Comparison of ENCODE assay signal across 9 cellular contexts in genomic region chrX:71181558-71181909, GRCh38. TPM values are rescaled to one million over a fixed set of nuclear protein-coding genes. Genes with fewer than 3 reads are reported as not detected.
DNase-seq lines count a peak whose midpoint lies in the region; ATAC-seq and TF ChIP-seq lines count a peak whose summit lies in the region.
"Had no signal": no experiment of that assay in that cellular context is flagged by ENCODE, and none has a peak within 500 bp of the region (broad histone marks: within the 10 kb centered on the region; RNA-seq: fewer than 3 reads in every experiment).

No MANE protein-coding gene starts in this region.

- peak; percentile 31 for ATAC-seq in GM19467 (IDR thresholded peaks at IDR 0.05; ENCODE audit: unreplicated experiment)
- peak; percentile 60 for ATAC-seq in activated CD8-positive, alpha-beta T cell treated with anti-CD3 and anti-CD28 coated beads, Interleukin-2, amount 10 ng/mL, durations not matched to agents 7 days and 5 days

- intact Hi-C loops in CD14-positive monocyte (cut with micrococcal nuclease) (loop anchor here (5.0 to 10.0 kb wide), 3 partner anchors 64 to 1047 kb away; partner anchors contain the start of genes FOXO4 (in 1 of the 2), IGBP1 (in 1 of the 2) and MED12 (in 1 of the 2)), ovary (cut with DNase I) (loop anchor here in 1 of 4 donors (10.0 kb wide), 1 partner anchor 73 kb away; the partner anchor contains the start of gene ZMYM3), vagina (cut with DNase I) (no loop called here)

- POLR2A ChIA-PET in activated CD8-positive, alpha-beta T cell treated with anti-CD3 and anti-CD28 coated beads, Interleukin-2, amount 10 ng/mL, durations not matched to agents 7 days and 5 days (lab: Charles Lee) = interaction anchor here (1.0 to 4.2 kb wide), 11 partner anchors 8 to 185 kb away, joined by 3 to 33 read pairs (median 6); partner anchors contain the start of genes IL2RG, MED12, NONO and SNX12

- H3K9me3 ChIP-seq in ovary (no peaks in the 10 kb centered on the region), vagina (no peaks in the 10 kb centered on the region)

- CTCF ChIA-PET in activated CD8-positive, alpha-beta T cell treated with anti-CD3 and anti-CD28 coated beads, Interleukin-2, amount 10 ng/mL, durations not matched to agents 7 days and 5 days (lab: Charles Lee) = interaction anchor here (1.7 to 4.4 kb wide), 4 partner anchors 16 to 211 kb away, joined by 10 to 34 read pairs (median 16); partner anchors contain the start of gene NONO

- no peak for TF ChIP-seq EP300 in ovary (IDR thresholded peaks at IDR 0.05)

- H3K9me3 Mint-ChIP-seq in CD14-positive monocyte = peaks cover 0 to 3% (median 0%) of the 10 kb centered on the region in 7 donors
- no peaks in the 10 kb centered on the region for H3K9me3 Mint-ChIP-seq in activated CD8-positive, alpha-beta T cell treated with anti-CD3 and anti-CD28 coated beads, Interleukin-2, amount 10 ng/mL, durations not matched to agents 7 days and 5 days (ENCODE audit: insufficient read depth)

- H3K36me3 ChIP-seq in ovary (no peaks in the 10 kb centered on the region), vagina (no peaks in the 10 kb centered on the region)

- H3K36me3 Mint-ChIP-seq in CD14-positive monocyte = peaks cover 18 to 27% of the 10 kb centered on the region in 2 donors
- peaks cover 27% of the 10 kb centered on the region for H3K36me3 Mint-ChIP-seq in activated CD8-positive, alpha-beta T cell treated with anti-CD3 and anti-CD28 coated beads, Interleukin-2, amount 10 ng/mL, durations not matched to agents 7 days and 5 days (ENCODE audit: low read depth)

- peak overlapping the region; percentile 94 to 99 (median 98) for H3K27ac Mint-ChIP-seq in CD14-positive monocyte
- peak overlapping the region; percentile 99 for H3K27ac Mint-ChIP-seq in activated CD8-positive, alpha-beta T cell treated with anti-CD3 and anti-CD28 coated beads, Interleukin-2, amount 10 ng/mL, durations not matched to agents 7 days and 5 days

- TF ChIP-seq POLR2A in ovary (IDR thresholded peaks at IDR 0.05) (no peak), vagina (IDR thresholded peaks at IDR 0.05) (no peak)

- WGBS in ovary, 3 donors = 44 to 52% (median 47%) methylated on average over 10 of the region's 10 CpGs

- TF ChIP-seq CTCF in CD14-positive monocyte (IDR thresholded peaks at IDR 0.05) (no peak), epithelial cell of proximal tubule (conservative IDR thresholded peaks at IDR 0.05; ENCODE audit: low read depth, low read length) (no peak), ovary (IDR thresholded peaks at IDR 0.05) (no peak), vagina (IDR thresholded peaks at IDR 0.05) (no peak)

- peaks cover 2% of the 10 kb centered on the region for H3K4me1 ChIP-seq in ovary (ENCODE audit: insufficient read depth)
- H3K4me1 ChIP-seq in vagina = no peaks in the 10 kb centered on the region

- H3K27me3 Mint-ChIP-seq in CD14-positive monocyte (ENCODE audit: low read depth in 3 of 3) = peaks cover 0 to 9% (median 2%) of the 10 kb centered on the region in 3 donors
- no peaks in the 10 kb centered on the region for H3K27me3 Mint-ChIP-seq in activated CD8-positive, alpha-beta T cell treated with anti-CD3 and anti-CD28 coated beads, Interleukin-2, amount 10 ng/mL, durations not matched to agents 7 days and 5 days (ENCODE audit: low read depth)

- H3K4me1 Mint-ChIP-seq in CD14-positive monocyte = peaks cover 9% of the 10 kb centered on the region
- H3K4me1 Mint-ChIP-seq in activated CD8-positive, alpha-beta T cell treated with anti-CD3 and anti-CD28 coated beads, Interleukin-2, amount 10 ng/mL, durations not matched to agents 7 days and 5 days (ENCODE audit: low read depth) = peaks cover 22% of the 10 kb centered on the region

- H3K4me3 ChIP-seq in epithelial cell of proximal tubule (ENCODE audit: low read depth, low read length) (peak overlapping the region; percentile 64), ovary (peak overlapping the region; percentile 40), vagina (peak overlapping the region; percentile 38 to 43)

- peak overlapping the region in 1 of 2 donors; percentile 83 for H3K27ac ChIP-seq in ovary
- H3K27ac ChIP-seq in vagina = peak overlapping the region; percentile 79

- no peak for DNase-seq in CD14-positive monocyte (ENCODE audit: low spot score)
- peak; percentile 17 for DNase-seq in HK-2 (ENCODE audit: unreplicated experiment)
- DNase-seq in activated CD8-positive, alpha-beta T cell treated with anti-CD3 and anti-CD28 coated beads, Interleukin-2, amount 10 ng/mL, durations not matched to agents 7 days and 5 days = peak; percentile 66
- no peak for DNase-seq in epithelial cell of proximal tubule (ENCODE audit: low read depth)
- DNase-seq in ovary = peak; percentile 28 to 47 (median 31)
- no peak for DNase-seq in vagina (ENCODE audit: extremely low spot score in 2 of 2)
- no peak for DNase-seq in HuH-7 (ENCODE audit: low spot score)

- H3K27me3 ChIP-seq in ovary = no peaks in the 10 kb centered on the region
- H3K27me3 ChIP-seq in vagina = no peaks in the 10 kb centered on the region

- peak overlapping the region; percentile 79 to 88 for H3K4me3 Mint-ChIP-seq in CD14-positive monocyte
- H3K4me3 Mint-ChIP-seq in activated CD8-positive, alpha-beta T cell treated with anti-CD3 and anti-CD28 coated beads, Interleukin-2, amount 10 ng/mL, durations not matched to agents 7 days and 5 days = peak overlapping the region; percentile 84

RNA-seq across cellular contexts. Expression of gene NLGN3, which starts 36.9 kb away (rescaled TPM):
- under 1 TPM in 1 of 2 donors, not detected in 1; 0.05 TPM for polyA plus RNA-seq in CD14-positive monocyte
- under 1 TPM; 0.74 to 0.83 TPM for total RNA-seq in activated CD8-positive, alpha-beta T cell treated with anti-CD3 and anti-CD28 coated beads, Interleukin-2, amount 10 ng/mL, durations not matched to agents 7 days and 5 days
- total RNA-seq in epithelial cell of proximal tubule = not detected in 2 replicates
- 10 to 100 TPM in 1 of 7 donors, 1 to 10 TPM in 6; 2.1 to 10.9 (median 6.7) TPM for total RNA-seq in ovary
- polyA plus RNA-seq in ovary = 1 to 10 TPM; 2.5 to 5.2 TPM
- 1.7 TPM for total RNA-seq in vagina

RNA-seq across cellular contexts. Expression of gene GJB1, which starts 41.5 kb away (rescaled TPM):
- polyA plus RNA-seq in CD14-positive monocyte (not detected), ovary (under 1 TPM; 0.12 to 0.30 TPM)
- total RNA-seq in activated CD8-positive, alpha-beta T cell treated with anti-CD3 and anti-CD28 coated beads, Interleukin-2, amount 10 ng/mL, durations not matched to agents 7 days and 5 days = not detected
- total RNA-seq in epithelial cell of proximal tubule (0.07 and 0.40 TPM in 2 replicates), ovary (10 to 100 TPM in 1 of 7 donors, 1 to 10 TPM in 3, under 1 TPM in 1, not detected in 2; 0.36 to 17.9 (median 2.5) TPM), vagina (not detected)
- total RNA-seq: M059J had no signal

Comparison
In these comparisons a context has a peak if more than half of its experiments do, and no peak if none do; other contexts are left out.
1. DNase-seq: peak in HK-2 (single experiment), activated CD8-positive, alpha-beta T cell treated with anti-CD3 and anti-CD28 coated beads, Interleukin-2, amount 10 ng/mL, durations not matched to agents 7 days and 5 days (single experiment) and ovary (5 of 5); none in CD14-positive monocyte (single experiment), epithelial cell of proximal tubule (single experiment), vagina (0 of 2) and HuH-7 (single experiment).
2. Peak in every context shown above with its lines, with median percentiles within 50 percentile points of each other: H3K4me3 ChIP-seq.